ENCODE assay signal across 2 cellular contexts in the genomic region with DNA sequence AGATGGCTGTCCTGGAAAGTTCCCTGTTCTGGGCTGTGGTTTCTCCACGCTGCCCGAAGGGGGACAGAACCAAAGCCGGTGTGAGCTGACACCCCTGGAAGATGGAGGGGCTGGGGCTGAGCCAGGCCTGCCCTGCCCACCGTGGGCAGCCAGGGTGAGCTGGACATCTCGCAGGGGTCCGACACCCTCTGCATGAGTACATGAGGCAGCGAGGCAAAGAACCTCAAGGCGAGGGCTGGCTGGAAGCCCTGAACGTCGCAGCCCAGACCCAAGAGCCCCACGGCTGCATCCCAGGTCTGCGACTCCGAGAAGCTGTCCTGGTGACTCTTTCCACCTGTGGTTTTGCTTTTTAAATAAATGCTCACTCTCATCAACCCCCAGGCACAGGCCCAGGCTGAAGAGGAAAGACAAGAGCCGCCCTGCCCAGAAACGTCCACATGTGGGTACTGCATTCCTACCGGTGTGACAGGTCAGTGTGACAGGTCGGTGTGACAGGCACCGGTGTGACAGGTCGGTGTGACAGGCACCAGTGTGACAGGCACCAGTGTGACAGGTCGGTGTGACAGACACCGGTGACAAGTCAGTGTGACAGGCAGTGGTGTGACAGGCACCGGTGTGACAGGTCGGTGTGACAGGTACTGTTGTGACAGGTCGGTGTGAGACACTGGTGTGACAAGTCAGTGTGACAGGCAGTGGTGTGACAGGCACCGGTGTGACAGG.
TF ChIP-seq lines count a peak whose summit lies in the region.

No MANE protein-coding gene starts in this region.

TF ChIP-seq in HepG2, 621 proteins besides CTCF, POLR2A, EP300 and RAD21:
- TF ChIP-seq ZFP62 (CRISPR knock-in tag; IDR thresholded peaks at IDR 0.05) (no peak), CREB1 (IDR thresholded peaks at IDR 0.05) (peak; percentile 27; the same call in 1 of the 2 replicates), CREB1 (CRISPR knock-in tag; IDR thresholded peaks at IDR 0.05) (no peak)

TF ChIP-seq in SK-N-SH, 30 proteins besides CTCF, POLR2A, EP300 and RAD21:
- TF ChIP-seq, protein P1, sequence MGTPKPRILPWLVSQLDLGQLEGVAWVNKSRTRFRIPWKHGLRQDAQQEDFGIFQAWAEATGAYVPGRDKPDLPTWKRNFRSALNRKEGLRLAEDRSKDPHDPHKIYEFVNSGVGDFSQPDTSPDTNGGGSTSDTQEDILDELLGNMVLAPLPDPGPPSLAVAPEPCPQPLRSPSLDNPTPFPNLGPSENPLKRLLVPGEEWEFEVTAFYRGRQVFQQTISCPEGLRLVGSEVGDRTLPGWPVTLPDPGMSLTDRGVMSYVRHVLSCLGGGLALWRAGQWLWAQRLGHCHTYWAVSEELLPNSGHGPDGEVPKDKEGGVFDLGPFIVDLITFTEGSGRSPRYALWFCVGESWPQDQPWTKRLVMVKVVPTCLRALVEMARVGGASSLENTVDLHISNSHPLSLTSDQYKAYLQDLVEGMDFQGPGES (IDR thresholded peaks at IDR 0.05; ENCODE audit: low read depth, low read length): no peak
- no peak for TF ChIP-seq FOXM1 (IDR thresholded peaks at IDR 0.05; ENCODE audit: low read depth)
TF ChIP-seq in SK-N-SH: peak in this region for 0.
